In the genomic region with DNA sequence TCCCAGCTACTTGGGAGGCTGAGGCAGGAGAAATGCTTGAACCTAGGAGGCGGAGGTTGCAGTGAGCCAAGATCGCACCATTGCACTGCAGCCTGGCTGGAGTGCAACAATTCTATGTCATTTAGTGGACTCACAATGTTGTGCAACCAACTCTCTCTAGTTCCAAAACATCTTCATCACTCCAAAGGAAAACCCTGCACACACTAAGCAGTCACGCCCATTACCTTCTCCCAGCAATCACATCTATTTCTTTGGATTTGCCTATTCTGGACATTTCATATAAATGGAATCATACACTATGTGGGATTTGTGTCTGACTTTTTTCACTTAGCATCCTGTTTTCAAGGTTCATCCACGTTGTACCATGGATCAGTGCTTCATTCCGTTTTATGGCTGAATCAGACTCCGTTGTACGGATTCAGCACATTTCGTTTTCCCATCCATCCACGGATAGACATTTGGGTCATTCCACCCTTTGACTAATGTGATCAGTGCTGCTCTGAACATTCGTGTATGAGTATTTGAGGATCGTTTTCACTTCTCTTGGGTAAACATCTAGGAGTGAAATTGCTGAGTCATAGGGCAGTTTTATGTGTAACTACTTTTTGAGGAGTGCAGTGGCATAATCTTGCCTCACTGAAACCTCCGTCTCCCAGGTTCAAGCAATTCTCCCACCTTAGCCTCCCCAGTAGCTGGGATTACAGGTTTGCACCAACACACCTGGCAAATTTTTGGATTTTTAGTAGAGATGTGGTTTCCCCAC, we compare ENCODE assay signal across 14 cellular contexts. TPM values are rescaled to one million over a fixed set of nuclear protein-coding genes. Genes with fewer than 3 reads are reported as not detected.
DNase-seq lines count a peak whose midpoint lies in the region; ATAC-seq and TF ChIP-seq lines count a peak whose summit lies in the region.
"Had no signal": no experiment of that assay in that cellular context is flagged by ENCODE, and none has a peak within 500 bp of the region (broad histone marks: within the 10 kb centered on the region; RNA-seq: fewer than 3 reads in every experiment).

No MANE protein-coding gene starts in this region.

- H3K9me2 ChIP-seq in GM23338 (ENCODE audit: insufficient read depth) = no peaks in the 10 kb centered on the region

- H4K20me1 ChIP-seq in GM23338 (replicated peaks; ENCODE audit: insufficient read depth) = no peaks in the 10 kb centered on the region
- no peaks in the 10 kb centered on the region for H4K20me1 ChIP-seq in osteoblast (ENCODE audit: insufficient read depth, low read length)

- H3K9me3 ChIP-seq in osteoblast (ENCODE audit: low read depth, low read length) = no peaks in the 10 kb centered on the region
- H3K9me3 ChIP-seq: SJCRH30 had no signal

- TF ChIP-seq POLR2A in erythroblast (IDR thresholded peaks at IDR 0.05; ENCODE audit: low read length) = no peak

- intact Hi-C loops in dorsolateral prefrontal cortex (cut with DNase I) = no loop called here

- H3K36me3 ChIP-seq in GM23338 (ENCODE audit: insufficient read depth) (no peaks in the 10 kb centered on the region), osteoblast (ENCODE audit: insufficient read depth, low read length) (no peaks in the 10 kb centered on the region)
- H3K36me3 ChIP-seq: SJCRH30 had no signal

- no peak for ATAC-seq in GM23338
- no peak for ATAC-seq in GM19324 (IDR thresholded peaks at IDR 0.05; ENCODE audit: low FRiP score, unreplicated experiment)

- peaks cover 2% of the 10 kb centered on the region for H3K27me3 Mint-ChIP-seq in GM23338 (ENCODE audit: insufficient read depth, low read depth, poor library complexity)

- DNase-seq in GM23338 (ENCODE audit: low spot score) = no peak
- peak; percentile 84 for DNase-seq in NOMO-1 treated with DMSO at 0.1 percent for 48 hours (lab: John Stamatoyannopoulos, UW; ENCODE audit: unreplicated experiment)
- DNase-seq in erythroblast (lab: John Stamatoyannopoulos, UW) = peak; percentile 52 to 56
- DNase-seq in osteoblast (ENCODE audit: insufficient read length, low spot score, missing footprints) = peak; percentile 77
- DNase-seq in DMS153 treated with DMSO at 0.1 percent for 48 hours (lab: John Stamatoyannopoulos, UW; ENCODE audit: unreplicated experiment) = no peak
- no peak for DNase-seq in activated T-cell treated with anti-CD3 and anti-CD28 coated beads for 4 hours
- no peak for DNase-seq in dorsolateral prefrontal cortex
- DNase-seq: activated naive CD4-positive, alpha-beta T cell treated with anti-CD3 and anti-CD28 coated beads, Interleukin-2, amount 50 U/mL, for 16 hours; mesenchymal stem cell; NCI-H1436; NCI-H524; occipital lobe; SJCRH30 had no signal

- no peaks in the 10 kb centered on the region for H3K36me3 Mint-ChIP-seq in GM23338 (ENCODE audit: low read depth)

- H3K4me1 ChIP-seq in GM23338 (ENCODE audit: insufficient read depth) (no peaks in the 10 kb centered on the region), osteoblast (ENCODE audit: insufficient read depth, low read length) (peaks cover 6% of the 10 kb centered on the region)
- H3K4me1 ChIP-seq: SJCRH30 had no signal

- no peak overlapping the region for H3K4me3 ChIP-seq in GM23338
- peak overlapping the region; percentile 1 for H3K4me3 ChIP-seq in osteoblast (ENCODE audit: insufficient read depth, low read length)
- H3K4me3 ChIP-seq in dorsolateral prefrontal cortex = no peak overlapping the region
- H3K4me3 ChIP-seq: SJCRH30 had no signal

- no peak overlapping the region for H3K4me3 Mint-ChIP-seq in GM23338

- H2AFZ ChIP-seq in GM23338 (0 out of 2 replicates have a peak overlapping the region, but pooled peaks have one; percentile 29), osteoblast (ENCODE audit: low read length) (peak overlapping the region; percentile 36)

- no peak overlapping the region for H3K27ac Mint-ChIP-seq in GM23338

- no peaks in the 10 kb centered on the region for H3K79me2 ChIP-seq in GM23338 (replicated peaks; ENCODE audit: insufficient read depth)
- no peaks in the 10 kb centered on the region for H3K79me2 ChIP-seq in osteoblast (ENCODE audit: insufficient read depth, low read length)

- H3K4me2 ChIP-seq in GM23338 (no peak overlapping the region), osteoblast (ENCODE audit: insufficient read depth, low read length) (peak overlapping the region; percentile 39)

- H3K4me1 Mint-ChIP-seq in GM23338 = no peaks in the 10 kb centered on the region; the same call in 2 of the 3 replicates

- TF ChIP-seq CTCF in GM23338 (conservative IDR thresholded peaks at IDR 0.05; ENCODE audit: low read depth in 2 of 2) (no peak), osteoblast (IDR thresholded peaks at IDR 0.05; ENCODE audit: extremely low read depth, low read depth, low read length) (no peak), dorsolateral prefrontal cortex (IDR thresholded peaks at IDR 0.05 in 54 of 56, conservative IDR thresholded peaks at IDR 0.05 in 2 of 56; ENCODE audit: low read depth in 1 of 56, partially characterized antibody in 56 of 56) (no peak)

- H3K27ac ChIP-seq in GM23338 (ENCODE audit: low read depth) (no peak overlapping the region), osteoblast (ENCODE audit: low read depth, low read length) (no peak overlapping the region), dorsolateral prefrontal cortex (no peak overlapping the region)
- H3K27ac ChIP-seq: SJCRH30 had no signal

- H3F3A ChIP-seq in GM23338 (replicated peaks; ENCODE audit: low read depth) = no peaks in the 10 kb centered on the region

- no peaks in the 10 kb centered on the region; the same call in 2 of the 3 replicates for H3K9me3 Mint-ChIP-seq in GM23338

- H3K27me3 ChIP-seq in GM23338 (ENCODE audit: insufficient read depth) (no peaks in the 10 kb centered on the region), osteoblast (ENCODE audit: insufficient read depth, low read length) (no peaks in the 10 kb centered on the region), dorsolateral prefrontal cortex (no peaks in the 10 kb centered on the region)
- H3K27me3 ChIP-seq: SJCRH30 had no signal

TF ChIP-seq in GM23338, 12 proteins besides CTCF, POLR2A, EP300 and RAD21 (continues in another document):
- TF ChIP-seq, protein P1, sequence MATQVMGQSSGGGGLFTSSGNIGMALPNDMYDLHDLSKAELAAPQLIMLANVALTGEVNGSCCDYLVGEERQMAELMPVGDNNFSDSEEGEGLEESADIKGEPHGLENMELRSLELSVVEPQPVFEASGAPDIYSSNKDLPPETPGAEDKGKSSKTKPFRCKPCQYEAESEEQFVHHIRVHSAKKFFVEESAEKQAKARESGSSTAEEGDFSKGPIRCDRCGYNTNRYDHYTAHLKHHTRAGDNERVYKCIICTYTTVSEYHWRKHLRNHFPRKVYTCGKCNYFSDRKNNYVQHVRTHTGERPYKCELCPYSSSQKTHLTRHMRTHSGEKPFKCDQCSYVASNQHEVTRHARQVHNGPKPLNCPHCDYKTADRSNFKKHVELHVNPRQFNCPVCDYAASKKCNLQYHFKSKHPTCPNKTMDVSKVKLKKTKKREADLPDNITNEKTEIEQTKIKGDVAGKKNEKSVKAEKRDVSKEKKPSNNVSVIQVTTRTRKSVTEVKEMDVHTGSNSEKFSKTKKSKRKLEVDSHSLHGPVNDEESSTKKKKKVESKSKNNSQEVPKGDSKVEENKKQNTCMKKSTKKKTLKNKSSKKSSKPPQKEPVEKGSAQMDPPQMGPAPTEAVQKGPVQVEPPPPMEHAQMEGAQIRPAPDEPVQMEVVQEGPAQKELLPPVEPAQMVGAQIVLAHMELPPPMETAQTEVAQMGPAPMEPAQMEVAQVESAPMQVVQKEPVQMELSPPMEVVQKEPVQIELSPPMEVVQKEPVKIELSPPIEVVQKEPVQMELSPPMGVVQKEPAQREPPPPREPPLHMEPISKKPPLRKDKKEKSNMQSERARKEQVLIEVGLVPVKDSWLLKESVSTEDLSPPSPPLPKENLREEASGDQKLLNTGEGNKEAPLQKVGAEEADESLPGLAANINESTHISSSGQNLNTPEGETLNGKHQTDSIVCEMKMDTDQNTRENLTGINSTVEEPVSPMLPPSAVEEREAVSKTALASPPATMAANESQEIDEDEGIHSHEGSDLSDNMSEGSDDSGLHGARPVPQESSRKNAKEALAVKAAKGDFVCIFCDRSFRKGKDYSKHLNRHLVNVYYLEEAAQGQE (IDR thresholded peaks at IDR 0.05; ENCODE audit: unreplicated experiment) = no peak

RNA-seq across cellular contexts. Expression of a gene that starts 45.4 kb away (rescaled TPM):
- total RNA-seq in GM23338 (2014; rRNA removed; shearing (Covaris generic)) = 7.3 and 7.4 TPM in 2 replicates
- 34.2 and 40.1 TPM in 2 replicates for polyA plus RNA-seq in GM23338 (2016; fragmentation: Nextera tagmentation; extraction: Ambion mirVana)
- total RNA-seq in osteoblast (31.8 and 35.4 TPM in 2 replicates), dorsolateral prefrontal cortex (10 to 100 TPM in 115 of 120 experiments, 1 to 10 TPM in 5; 9.4 to 40.9 (median 15.8) TPM)

Comparison
In these comparisons a context has a peak if more than half of its experiments do, and no peak if none do; other contexts are left out.
1. DNase-seq: peak in NOMO-1 treated with DMSO at 0.1 percent for 48 hours (single experiment), erythroblast (2 of 2) and osteoblast (single experiment); none in GM23338 (single experiment), DMS153 treated with DMSO at 0.1 percent for 48 hours (single experiment), activated T-cell treated with anti-CD3 and anti-CD28 coated beads for 4 hours (single experiment) and dorsolateral prefrontal cortex (0 of 10).